In genomic region chr15:42920281-42921048, GRCh38 we compare ENCODE assay signal across 8 cellular contexts. TPM values are rescaled to one million over a fixed set of nuclear protein-coding genes. Genes with fewer than 3 reads are reported as not detected.
DNase-seq lines count a peak whose midpoint lies in the region; ATAC-seq and TF ChIP-seq lines count a peak whose summit lies in the region.

TTBK2 (minus strand) TSS chr15:42920778; CDS start chr15:42878617, 42,161 bp downstream.

- no peak for TF ChIP-seq CTCF in AG04450 (IDR thresholded peaks at IDR 0.05; ENCODE audit: low read depth, low read length)
- TF ChIP-seq CTCF in WTC11 (IDR thresholded peaks at IDR 0.05), result no peak
- peak in 8 of 11 experiments; percentile 13 to 72 (median 56) for TF ChIP-seq CTCF in spleen (IDR thresholded peaks at IDR 0.05 in 8 of 11, conservative IDR thresholded peaks at IDR 0.05 in 3 of 11)

- H3K9me3 ChIP-seq in AG04450 (ENCODE audit: control insufficient read depth, insufficient read depth, low read length), result no peaks in the 10 kb centered on the region; the same call in 1 of the 2 replicates
- H3K9me3 ChIP-seq in spleen, result no peaks in the 10 kb centered on the region

- peaks cover 14% of the 10 kb centered on the region for H3K4me1 Mint-ChIP-seq in WTC11

- H3K4me3 Mint-ChIP-seq in WTC11, result peak within 1 kb of the TSS; percentile 98

- peak within 1 kb of the TSS; percentile 76 for H3K4me3 ChIP-seq in AG04450 (ENCODE audit: low read depth, low read length)
- peak within 1 kb of the TSS; percentile 69 to 98 (median 96) for H3K4me3 ChIP-seq in spleen

- peaks cover 9 to 58% (median 39%) of the 10 kb centered on the region in 6 donors for H3K4me1 ChIP-seq in spleen

- no peaks in the 10 kb centered on the region for H3K36me3 Mint-ChIP-seq in WTC11

- H3K9me3 Mint-ChIP-seq in WTC11, result peaks cover 4% of the 10 kb centered on the region; the same call in 1 of the 2 replicates

- H3K27me3 Mint-ChIP-seq in WTC11 (ENCODE audit: low read depth), result peaks cover 15% of the 10 kb centered on the region

- H3K27ac Mint-ChIP-seq in WTC11, result peak within 1 kb of the TSS; percentile 93

- peak; percentile 98 for DNase-seq in AG04450 (ENCODE audit: low read depth, low spot score)
- DNase-seq in NCI-H226, result peak; percentile 85
- peak; percentile 98 for DNase-seq in WTC11 (ENCODE audit: low spot score)
- peak; percentile 72 to 99 (median 98) for DNase-seq in caudate nucleus (lab: John Stamatoyannopoulos, UW)
- peak; percentile 99 for DNase-seq in inferior parietal cortex (ENCODE audit: extremely low spot score)
- DNase-seq in spleen, result peak; percentile 98

- peak within 1 kb of the TSS; percentile 42 for H3K27ac ChIP-seq in AG04450 (ENCODE audit: low read depth, low read length)
- H3K27ac ChIP-seq in caudate nucleus (ENCODE audit: low read depth, low read length), result peak within 1 kb of the TSS; percentile 82
- H3K27ac ChIP-seq in spleen, result peak within 1 kb of the TSS; percentile 55 to 94 (median 90)

- CTCF ChIA-PET in AG04450 (lab: Charles Lee), result no interaction called here
- CTCF ChIA-PET in WTC11 (lab: Charles Lee), result interaction anchor here (2.2 kb wide), 1 partner anchor 119 kb away, joined by 7 read pairs; no protein-coding TSS in a partner anchor

- no peaks in the 10 kb centered on the region for H3K27me3 ChIP-seq in AG04450 (ENCODE audit: control insufficient read depth, insufficient read depth, low read length)
- no peaks in the 10 kb centered on the region for H3K27me3 ChIP-seq in spleen (replicated peaks in 1 of 7)

- POLR2A ChIA-PET in AG04450 (lab: Yijun Ruan, JAX) (interaction anchor here (0.6 kb wide), 1 partner anchor 143 kb away, joined by 3 read pairs; no protein-coding TSS in a partner anchor), WTC11 (lab: Charles Lee) (interaction anchor here (0.5 kb wide), 1 partner anchor 18 kb away, joined by 4 read pairs; no protein-coding TSS in a partner anchor)

- intact Hi-C loops in spleen (cut with DNase I; ENCODE audit: low total_unique reads), result no loop called here

- ATAC-seq in GM18909 (IDR thresholded peaks at IDR 0.05; ENCODE audit: poor library complexity, unreplicated experiment) (peak; percentile 96), HG03175 (IDR thresholded peaks at IDR 0.05; ENCODE audit: unreplicated experiment) (peak; percentile 96), WTC11 (peak; percentile 98)

- H3K36me3 ChIP-seq in spleen, result no peaks in the 10 kb centered on the region

- WGBS in spleen, 5 donors, result 0 to 1% (median 1%) methylated on average over 42 to 75 of the region's 75 CpGs

- TF ChIP-seq POLR2A in spleen (IDR thresholded peaks at IDR 0.05), result peak in 1 of 3 donors; percentile 69

TF ChIP-seq in WTC11, 78 proteins besides CTCF, POLR2A, EP300 and RAD21:
- peak; percentile 3; the same call in 1 of the 2 replicates for TF ChIP-seq MAX (CRISPR knock-in tag; IDR thresholded peaks at IDR 0.05)
- peak; percentile 100 for TF ChIP-seq NFYB (CRISPR knock-in tag; conservative IDR thresholded peaks at IDR 0.05; ENCODE audit: low read depth)
- peak; percentile 100 for TF ChIP-seq SP1 (CRISPR knock-in tag; conservative IDR thresholded peaks at IDR 0.05)
- TF ChIP-seq E2F5 (CRISPR knock-in tag; IDR thresholded peaks at IDR 0.05), result 0 out of 2 replicates have a peak, but pooled peaks have one; percentile 24
- no peak for TF ChIP-seq ZBTB21 (CRISPR knock-in tag; IDR thresholded peaks at IDR 0.05; ENCODE audit: borderline replicate concordance)
TF ChIP-seq in WTC11: peak in this region for 4.

RNA-seq across cellular contexts. Expression of gene TTBK2, which starts in this region (rescaled TPM):
- 6.0 and 8.2 TPM in 2 replicates for polyA plus RNA-seq in AG04450 (2011; rRNA removed)
- 10.9 and 14.4 TPM in 2 replicates for polyA minus RNA-seq in AG04450 (2011; rRNA and poly(A)+ RNA removed)
- 18.6 to 21.9 TPM (median 21.5 TPM) in 3 replicates for total RNA-seq in WTC11 (2021)
- total RNA-seq in spleen, result 10 to 100 TPM; 19.4 to 27.8 (median 22.6) TPM
- 1 to 10 TPM; 1.4 to 3.7 (median 1.5) TPM for polyA plus RNA-seq in spleen

Comparison
In these comparisons a context has a peak if more than half of its experiments do, and no peak if none do; other contexts are left out.
1. Peak in every context shown above with its lines: DNase-seq, ATAC-seq, H3K4me3 ChIP-seq and H3K27ac ChIP-seq.
2. CTCF ChIP-seq: peak in spleen (8 of 11); none in AG04450 (single experiment) and WTC11 (single experiment).